ENCODE assay signal across 1 cellular context in the genomic region with DNA sequence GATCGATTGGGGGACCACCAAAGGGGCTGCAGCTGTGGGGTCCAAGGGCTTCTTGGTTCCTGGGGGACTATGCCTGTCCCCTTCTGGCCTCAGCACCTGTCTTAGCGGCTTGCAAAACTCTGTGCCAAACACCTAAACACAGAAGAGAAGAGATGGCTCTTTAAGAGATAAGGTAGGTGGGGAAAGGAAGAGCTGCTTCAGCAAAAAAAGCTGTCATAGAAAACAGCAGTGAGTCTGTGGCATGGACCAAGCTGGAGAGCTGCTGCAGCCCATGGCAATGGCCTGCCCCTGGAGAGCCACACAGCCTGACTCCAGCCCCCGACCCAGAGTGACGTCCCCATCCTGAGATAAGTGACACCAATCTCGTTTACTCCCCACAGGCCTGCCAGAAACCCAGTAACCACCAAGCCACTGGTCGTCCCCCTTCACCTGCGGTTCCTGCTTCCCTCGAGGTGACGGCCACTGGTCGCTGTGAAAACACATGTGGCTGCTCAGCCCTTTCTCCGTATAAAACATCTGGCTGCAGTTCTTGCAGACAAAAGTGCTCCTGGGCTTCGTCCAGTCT.
A peak's percentile ranks its signal among the peaks of the same experiment; 100 is the strongest.
TF ChIP-seq lines count a peak whose summit lies in the region.

No MANE protein-coding gene starts in this region.

TF ChIP-seq in HepG2, 621 proteins besides CTCF, POLR2A, EP300 and RAD21:
- TF ChIP-seq ZBTB7A (CRISPR knock-in tag; IDR thresholded peaks at IDR 0.05) (no peak), GLI4 (CRISPR knock-in tag; IDR thresholded peaks at IDR 0.05; ENCODE audit: borderline replicate concordance) (no peak), MAFF (IDR thresholded peaks at IDR 0.05; ENCODE audit: low read depth, low read length) (peak; percentile 38; the same call in 1 of the 2 replicates), ZNF879 (CRISPR knock-in tag; IDR thresholded peaks at IDR 0.05) (no peak), ZNF776 (CRISPR knock-in tag; IDR thresholded peaks at IDR 0.05) (no peak), MAFK (conservative IDR thresholded peaks at IDR 0.05 in 1 of 2, IDR thresholded peaks at IDR 0.05 in 1 of 2; ENCODE audit: low read length in 2 of 2) (peak; percentile 31 to 40; a peak in 2 of 4 replicates)
